In the genomic region with DNA sequence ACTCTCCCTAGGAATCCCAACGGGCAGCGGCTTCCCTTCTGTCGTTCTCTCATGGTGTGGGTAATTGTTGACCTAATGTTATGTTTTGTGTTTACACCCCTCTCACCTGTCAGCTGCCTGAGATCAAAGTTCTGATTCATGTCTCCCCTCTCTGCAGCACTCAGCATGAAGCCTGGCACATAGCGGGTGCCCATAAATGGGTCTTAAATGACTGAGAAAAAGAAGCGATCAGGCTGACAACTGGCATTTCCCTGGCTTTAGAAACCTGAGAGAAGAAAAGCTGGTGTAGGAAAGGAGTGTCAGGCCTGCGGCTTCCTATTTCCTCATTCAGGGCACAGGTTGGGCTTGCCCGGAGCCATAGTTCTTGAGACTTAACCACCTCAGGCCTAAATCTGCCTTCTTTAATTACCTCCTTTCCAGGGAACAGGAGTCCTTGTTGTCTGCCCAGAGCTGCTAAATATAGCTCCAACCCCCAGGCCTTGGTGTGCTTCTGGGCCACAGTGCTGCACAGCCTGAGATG, we compare ENCODE assay signal across 1 cellular context.
TF ChIP-seq lines count a peak whose summit lies in the region.

No MANE protein-coding gene starts in this region.

TF ChIP-seq in HepG2, 621 proteins besides CTCF, POLR2A, EP300 and RAD21 (continued from another document and continues in another):
- no peak for TF ChIP-seq BCLAF1 (IDR thresholded peaks at IDR 0.05)
- no peak for TF ChIP-seq ZNF615 (CRISPR knock-in tag; IDR thresholded peaks at IDR 0.05; ENCODE audit: borderline replicate concordance)
- TF ChIP-seq ZNF790 (CRISPR knock-in tag; IDR thresholded peaks at IDR 0.05; ENCODE audit: borderline replicate concordance), result no peak
- TF ChIP-seq ZNF256 (CRISPR knock-in tag; conservative IDR thresholded peaks at IDR 0.05), result no peak
- TF ChIP-seq, protein P1, sequence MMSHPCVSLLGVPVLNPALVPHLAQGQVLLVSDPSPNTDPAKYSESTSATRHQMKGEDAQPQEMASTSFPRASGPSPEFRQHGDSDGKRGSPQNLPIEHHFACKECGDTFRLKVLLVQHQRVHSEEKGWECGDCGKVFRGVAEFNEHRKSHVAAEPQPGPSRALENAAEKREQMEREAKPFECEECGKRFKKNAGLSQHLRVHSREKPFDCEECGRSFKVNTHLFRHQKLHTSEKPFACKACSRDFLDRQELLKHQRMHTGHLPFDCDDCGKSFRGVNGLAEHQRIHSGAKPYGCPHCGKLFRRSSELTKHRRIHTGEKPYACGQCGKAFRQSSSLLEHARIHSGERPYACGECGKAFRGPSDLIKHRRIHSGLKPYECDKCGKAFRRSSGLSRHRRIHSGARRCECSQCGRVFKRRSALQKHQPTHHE (CRISPR knock-in tag; IDR thresholded peaks at IDR 0.05; ENCODE audit: borderline replicate concordance), result no peak
- TF ChIP-seq CBX1 (IDR thresholded peaks at IDR 0.05; ENCODE audit: low read depth), result no peak
- TF ChIP-seq ZNF207 (IDR thresholded peaks at IDR 0.05; ENCODE audit: borderline replicate concordance), result no peak
- no peak for TF ChIP-seq ZNF788 (CRISPR knock-in tag; IDR thresholded peaks at IDR 0.05; ENCODE audit: borderline replicate concordance)
- no peak for TF ChIP-seq ZFP62 (CRISPR knock-in tag; IDR thresholded peaks at IDR 0.05)
- TF ChIP-seq ZMYM4 (CRISPR knock-in tag; IDR thresholded peaks at IDR 0.05), result peak; percentile 62
- TF ChIP-seq SMAD1 (CRISPR knock-in tag; IDR thresholded peaks at IDR 0.05; ENCODE audit: borderline replicate concordance, low read depth), result no peak
- TF ChIP-seq ZSCAN22 (CRISPR knock-in tag; IDR thresholded peaks at IDR 0.05), result no peak
- no peak for TF ChIP-seq BCL3 (CRISPR knock-in tag; IDR thresholded peaks at IDR 0.05)
- TF ChIP-seq ZBTB7A (CRISPR knock-in tag; IDR thresholded peaks at IDR 0.05), result no peak
- TF ChIP-seq MIXL1 (CRISPR knock-in tag; IDR thresholded peaks at IDR 0.05), result peak; percentile 58; the same call in 1 of the 2 replicates
- no peak for TF ChIP-seq ZNF703 (CRISPR knock-in tag; IDR thresholded peaks at IDR 0.05; ENCODE audit: borderline replicate concordance)
- TF ChIP-seq ZFP82 (CRISPR knock-in tag; IDR thresholded peaks at IDR 0.05; ENCODE audit: borderline replicate concordance), result no peak
- TF ChIP-seq BRD4 (CRISPR knock-in tag; IDR thresholded peaks at IDR 0.05), result no peak
- peak; percentile 78 for TF ChIP-seq ZBTB38 (CRISPR knock-in tag; IDR thresholded peaks at IDR 0.05)
- no peak for TF ChIP-seq TEF (CRISPR knock-in tag; IDR thresholded peaks at IDR 0.05)
- no peak for TF ChIP-seq ZSCAN21 (CRISPR knock-in tag; IDR thresholded peaks at IDR 0.05; ENCODE audit: borderline replicate concordance)
- no peak for TF ChIP-seq ZNF782 (CRISPR knock-in tag; IDR thresholded peaks at IDR 0.05; ENCODE audit: borderline replicate concordance)
- TF ChIP-seq, protein P2, sequence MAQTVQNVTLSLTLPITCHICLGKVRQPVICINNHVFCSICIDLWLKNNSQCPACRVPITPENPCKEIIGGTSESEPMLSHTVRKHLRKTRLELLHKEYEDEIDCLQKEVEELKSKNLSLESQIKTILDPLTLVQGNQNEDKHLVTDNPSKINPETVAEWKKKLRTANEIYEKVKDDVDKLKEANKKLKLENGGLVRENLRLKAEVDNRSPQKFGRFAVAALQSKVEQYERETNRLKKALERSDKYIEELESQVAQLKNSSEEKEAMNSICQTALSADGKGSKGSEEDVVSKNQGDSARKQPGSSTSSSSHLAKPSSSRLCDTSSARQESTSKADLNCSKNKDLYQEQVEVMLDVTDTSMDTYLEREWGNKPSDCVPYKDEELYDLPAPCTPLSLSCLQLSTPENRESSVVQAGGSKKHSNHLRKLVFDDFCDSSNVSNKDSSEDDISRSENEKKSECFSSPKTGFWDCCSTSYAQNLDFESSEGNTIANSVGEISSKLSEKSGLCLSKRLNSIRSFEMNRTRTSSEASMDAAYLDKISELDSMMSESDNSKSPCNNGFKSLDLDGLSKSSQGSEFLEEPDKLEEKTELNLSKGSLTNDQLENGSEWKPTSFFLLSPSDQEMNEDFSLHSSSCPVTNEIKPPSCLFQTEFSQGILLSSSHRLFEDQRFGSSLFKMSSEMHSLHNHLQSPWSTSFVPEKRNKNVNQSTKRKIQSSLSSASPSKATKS (CRISPR knock-in tag; IDR thresholded peaks at IDR 0.05), result no peak
- TF ChIP-seq ZBTB43 (CRISPR knock-in tag; conservative IDR thresholded peaks at IDR 0.05), result no peak
- no peak for TF ChIP-seq FOXC1 (CRISPR knock-in tag; IDR thresholded peaks at IDR 0.05; ENCODE audit: borderline replicate concordance)
- no peak for TF ChIP-seq SMYD3 (CRISPR knock-in tag; IDR thresholded peaks at IDR 0.05)
- TF ChIP-seq TAF15 (IDR thresholded peaks at IDR 0.05; ENCODE audit: low read depth, low read length, poor library complexity, severe bottlenecking), result no peak
- TF ChIP-seq SRSF1 (optimal IDR thresholded peaks at IDR 0.05; ENCODE audit: low read depth, low read length), result no peak
- TF ChIP-seq GZF1 (CRISPR knock-in tag; IDR thresholded peaks at IDR 0.05), result no peak
- no peak for TF ChIP-seq KDM5B (CRISPR knock-in tag; IDR thresholded peaks at IDR 0.05; ENCODE audit: borderline replicate concordance)
- TF ChIP-seq MEIS1 (CRISPR knock-in tag; IDR thresholded peaks at IDR 0.05; ENCODE audit: borderline replicate concordance), result peak; percentile 82; the same call in 1 of the 2 replicates
- no peak for TF ChIP-seq ZNF317 (CRISPR knock-in tag; IDR thresholded peaks at IDR 0.05)
- no peak for TF ChIP-seq ZNF414 (CRISPR knock-in tag; IDR thresholded peaks at IDR 0.05)
- no peak for TF ChIP-seq ZNF552 (CRISPR knock-in tag; IDR thresholded peaks at IDR 0.05; ENCODE audit: borderline replicate concordance)
- TF ChIP-seq KLF16 (CRISPR knock-in tag; IDR thresholded peaks at IDR 0.05), result no peak; a peak in 1 of 4 replicates
- TF ChIP-seq, protein P3, sequence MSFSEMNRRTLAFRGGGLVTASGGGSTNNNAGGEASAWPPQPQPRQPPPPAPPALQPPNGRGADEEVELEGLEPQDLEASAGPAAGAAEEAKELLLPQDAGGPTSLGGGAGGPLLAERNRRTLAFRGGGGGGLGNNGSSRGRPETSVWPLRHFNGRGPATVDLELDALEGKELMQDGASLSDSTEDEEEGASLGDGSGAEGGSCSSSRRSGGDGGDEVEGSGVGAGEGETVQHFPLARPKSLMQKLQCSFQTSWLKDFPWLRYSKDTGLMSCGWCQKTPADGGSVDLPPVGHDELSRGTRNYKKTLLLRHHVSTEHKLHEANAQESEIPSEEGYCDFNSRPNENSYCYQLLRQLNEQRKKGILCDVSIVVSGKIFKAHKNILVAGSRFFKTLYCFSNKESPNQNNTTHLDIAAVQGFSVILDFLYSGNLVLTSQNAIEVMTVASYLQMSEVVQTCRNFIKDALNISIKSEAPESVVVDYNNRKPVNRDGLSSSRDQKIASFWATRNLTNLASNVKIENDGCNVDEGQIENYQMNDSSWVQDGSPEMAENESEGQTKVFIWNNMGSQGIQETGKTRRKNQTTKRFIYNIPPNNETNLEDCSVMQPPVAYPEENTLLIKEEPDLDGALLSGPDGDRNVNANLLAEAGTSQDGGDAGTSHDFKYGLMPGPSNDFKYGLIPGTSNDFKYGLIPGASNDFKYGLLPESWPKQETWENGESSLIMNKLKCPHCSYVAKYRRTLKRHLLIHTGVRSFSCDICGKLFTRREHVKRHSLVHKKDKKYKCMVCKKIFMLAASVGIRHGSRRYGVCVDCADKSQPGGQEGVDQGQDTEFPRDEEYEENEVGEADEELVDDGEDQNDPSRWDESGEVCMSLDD (CRISPR knock-in tag; IDR thresholded peaks at IDR 0.05; ENCODE audit: borderline replicate concordance), result no peak
- no peak for TF ChIP-seq MBNL3 (CRISPR knock-in tag; conservative IDR thresholded peaks at IDR 0.05)
- peak; percentile 82; the same call in 1 of the 2 replicates for TF ChIP-seq FOXK1 (CRISPR knock-in tag; IDR thresholded peaks at IDR 0.05; ENCODE audit: borderline replicate concordance, low read depth)
- no peak for TF ChIP-seq ZNF460 (CRISPR knock-in tag; IDR thresholded peaks at IDR 0.05; ENCODE audit: borderline replicate concordance)
- no peak for TF ChIP-seq ZC3H4 (CRISPR knock-in tag; IDR thresholded peaks at IDR 0.05; ENCODE audit: borderline replicate concordance)
- TF ChIP-seq HIVEP1 (CRISPR knock-in tag; IDR thresholded peaks at IDR 0.05), result no peak
- TF ChIP-seq, protein P4, sequence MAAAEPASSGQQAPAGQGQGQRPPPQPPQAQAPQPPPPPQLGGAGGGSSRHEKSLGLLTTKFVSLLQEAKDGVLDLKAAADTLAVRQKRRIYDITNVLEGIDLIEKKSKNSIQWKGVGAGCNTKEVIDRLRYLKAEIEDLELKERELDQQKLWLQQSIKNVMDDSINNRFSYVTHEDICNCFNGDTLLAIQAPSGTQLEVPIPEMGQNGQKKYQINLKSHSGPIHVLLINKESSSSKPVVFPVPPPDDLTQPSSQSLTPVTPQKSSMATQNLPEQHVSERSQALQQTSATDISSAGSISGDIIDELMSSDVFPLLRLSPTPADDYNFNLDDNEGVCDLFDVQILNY (CRISPR knock-in tag; conservative IDR thresholded peaks at IDR 0.05), result no peak
- no peak for TF ChIP-seq CSRNP1 (CRISPR knock-in tag; IDR thresholded peaks at IDR 0.05)
- TF ChIP-seq ZNF781 (CRISPR knock-in tag; IDR thresholded peaks at IDR 0.05; ENCODE audit: borderline replicate concordance, not compliant biosample characterization), result no peak
- TF ChIP-seq ZNF282 (IDR thresholded peaks at IDR 0.05; ENCODE audit: partially characterized antibody), result no peak
- no peak for TF ChIP-seq ZNF547 (CRISPR knock-in tag; IDR thresholded peaks at IDR 0.05)
- no peak for TF ChIP-seq ZBTB21 (CRISPR knock-in tag; IDR thresholded peaks at IDR 0.05)
- TF ChIP-seq TAF1 (CRISPR knock-in tag; IDR thresholded peaks at IDR 0.05), result no peak
